Comparison of ENCODE assay signal across 11 cellular contexts in genomic region chr4:17762705-17763104, GRCh38. TPM values are rescaled to one million over a fixed set of nuclear protein-coding genes. Genes with fewer than 3 reads are reported as not detected.
A peak's percentile ranks its signal among the peaks of the same experiment; 100 is the strongest.
DNase-seq lines count a peak whose midpoint lies in the region; ATAC-seq and TF ChIP-seq lines count a peak whose summit lies in the region.
"Had no signal": no experiment of that assay in that cellular context is flagged by ENCODE, and none has a peak within 500 bp of the region (broad histone marks: within the 10 kb centered on the region; RNA-seq: fewer than 3 reads in every experiment).

No MANE protein-coding gene starts in this region.

- H3K4me3 ChIP-seq in AG10803 (ENCODE audit: low read length) (no peak overlapping the region), Panc1 (ENCODE audit: low read depth in 2 of 2, low read length in 2 of 2) (no peak overlapping the region)

- no peaks in the 10 kb centered on the region for H3K4me1 ChIP-seq in Panc1 (ENCODE audit: control insufficient read depth, insufficient read depth, low read length)

- intact Hi-C loops in Panc1 (cut with micrococcal nuclease; ENCODE audit: unreplicated experiment), result no loop called here

- ATAC-seq in Panc1, result no peak
- ATAC-seq in left lobe of liver, result no peak
- ATAC-seq in HG02798 (IDR thresholded peaks at IDR 0.05; ENCODE audit: poor library complexity, unreplicated experiment), result no peak

- no peaks in the 10 kb centered on the region for H3K9me3 ChIP-seq in Panc1 (ENCODE audit: control insufficient read depth, insufficient read depth, low read depth, low read length)

- in situ Hi-C loops in GM13977 (cut with MboI; ENCODE audit: low pct_unique_long_range_greater_than_20kb, low sequenced_read_pairs, unreplicated experiment), result no loop called here
- in situ Hi-C loops in Panc1 (cut with HindIII; ENCODE audit: low pct_unique_long_range_greater_than_20kb, low sequenced_read_pairs), result no loop called here

- no peaks in the 10 kb centered on the region for H3K27me3 ChIP-seq in Panc1 (ENCODE audit: control insufficient read depth, insufficient read depth, low read length)

- POLR2A ChIA-PET in Panc1 (lab: Charles Lee), result no interaction called here

- CTCF ChIA-PET in Panc1 (lab: Charles Lee), result no interaction called here

- H3K36me3 ChIP-seq in Panc1 (ENCODE audit: control insufficient read depth, insufficient read depth, low read length), result no peaks in the 10 kb centered on the region

- peak; percentile 25 for DNase-seq in AG10803 (ENCODE audit: low read depth)
- no peak for DNase-seq in GM13977 (ENCODE audit: low spot score)
- no peak for DNase-seq in Panc1 (ENCODE audit: low read depth, low spot score)
- DNase-seq in fibroblast of the conjunctiva (ENCODE audit: low read depth), result peak; percentile 27
- DNase-seq in DMS114 treated with DMSO at 0.1 percent for 48 hours (lab: John Stamatoyannopoulos, UW; ENCODE audit: unreplicated experiment), result no peak
- DNase-seq in left lobe of liver (ENCODE audit: low spot score), result no peak
- no peak for DNase-seq in NCI-H1436 (lab: John Stamatoyannopoulos, UW)
- DNase-seq: activated naive CD4-positive, alpha-beta T cell; hypothalamus had no signal

- BruUV-seq in Panc1 (replicated peaks; lab: Mats Ljungman, UMichigan), result no TSS peak

- H3K27ac ChIP-seq in Panc1 (ENCODE audit: low read length), result no peak overlapping the region

- 0 out of 2 replicates have a peak, but pooled peaks have one; percentile 11 for TF ChIP-seq CTCF in AG10803 (conservative IDR thresholded peaks at IDR 0.05; ENCODE audit: low read length)
- TF ChIP-seq CTCF in GM13977 (IDR thresholded peaks at IDR 0.05; ENCODE audit: extremely low read depth, insufficient read depth, missing control alignments), result peak; percentile 30
- TF ChIP-seq CTCF in Panc1 (IDR thresholded peaks at IDR 0.05), result peak; percentile 23

RNA-seq across cellular contexts. Expression of gene FAM184B, which starts 18.7 kb away (rescaled TPM):
- total RNA-seq in Panc1 (2021; ENCODE audit: unreplicated experiment) (0.03 TPM), left lobe of liver (not detected)
- not detected for polyA plus RNA-seq in Panc1 (2012; ENCODE audit: insufficient read length)
- total RNA-seq: T-helper 1 cell treated with Interleukin-12 subunit alpha and Interleukin-12 subunit beta and Interleukin-4 antibody, amounts not matched to agents 30 ng/mL and 1 ng/mL, for 36 hours had no signal

RNA-seq across cellular contexts. Expression of gene DCAF16, which starts 47.9 kb away (rescaled TPM):
- total RNA-seq in Panc1 (2021; ENCODE audit: unreplicated experiment) (28.6 TPM), left lobe of liver (4.3 TPM)
- polyA plus RNA-seq in Panc1 (2012; ENCODE audit: insufficient read length), result 8.8 TPM

RNA-seq across cellular contexts. Expression of gene NCAPG, which starts 48.1 kb away (rescaled TPM):
- total RNA-seq in Panc1 (2021; ENCODE audit: unreplicated experiment) (31.0 TPM), left lobe of liver (0.38 TPM)
- polyA plus RNA-seq in Panc1 (2012; ENCODE audit: insufficient read length), result 7.0 TPM

Comparison
In these comparisons a context has a peak if more than half of its experiments do, and no peak if none do; other contexts are left out.
1. DNase-seq: peak in AG10803 (single experiment) and fibroblast of the conjunctiva (single experiment); none in GM13977 (single experiment), Panc1 (single experiment), DMS114 treated with DMSO at 0.1 percent for 48 hours (single experiment), left lobe of liver (single experiment) and NCI-H1436 (single experiment).
2. RNA of gene NCAPG, which starts 48.1 kb away (total RNA-seq): 31.0 TPM in Panc1 (single experiment); 0.38 TPM in left lobe of liver (single experiment); every median in the first group is over 10 times any median in the second.
3. Peak in every context shown above with its lines, with median percentiles within 50 percentile points of each other: CTCF ChIP-seq.